Comparison of ENCODE assay signal across 8 cellular contexts in genomic region chr12:70367268-70368141, GRCh38. TPM values are rescaled to one million over a fixed set of nuclear protein-coding genes. Genes with fewer than 3 reads are reported as not detected.
A peak's percentile ranks its signal among the peaks of the same experiment; 100 is the strongest.
DNase-seq lines count a peak whose midpoint lies in the region; ATAC-seq and TF ChIP-seq lines count a peak whose summit lies in the region.

No MANE protein-coding gene starts in this region.

- no peak for TF ChIP-seq CTCF in OCI-LY7 (conservative IDR thresholded peaks at IDR 0.05; ENCODE audit: low read length)
- TF ChIP-seq CTCF in nephron progenitor cell (IDR thresholded peaks at IDR 0.05): no peak

- ATAC-seq in HG03095 (IDR thresholded peaks at IDR 0.05; ENCODE audit: unreplicated experiment) (no peak), HG02870 (IDR thresholded peaks at IDR 0.05; ENCODE audit: unreplicated experiment) (no peak), GM21529 (IDR thresholded peaks at IDR 0.05; ENCODE audit: unreplicated experiment) (no peak), GM19324 (IDR thresholded peaks at IDR 0.05; ENCODE audit: low FRiP score, unreplicated experiment) (no peak)

- no peaks in the 10 kb centered on the region for H3K9me2 ChIP-seq in OCI-LY7 (ENCODE audit: insufficient read depth, low read length)

- H3K9me3 ChIP-seq in OCI-LY7 (ENCODE audit: low read length) (no peaks in the 10 kb centered on the region), esophagus (ENCODE audit: control insufficient read depth in 2 of 2, insufficient read depth in 1 of 2, low read depth in 1 of 2, low read length in 1 of 2) (no peaks in the 10 kb centered on the region)

- peak; percentile 15 for DNase-seq in GM03348 (ENCODE audit: low spot score)
- DNase-seq in OCI-LY7 (ENCODE audit: low spot score): peak; percentile 18
- no peak for DNase-seq in nephron progenitor cell

- no peaks in the 10 kb centered on the region for H3K9me3 Mint-ChIP-seq in nephron progenitor cell

- peaks cover 0 to 3% of the 10 kb centered on the region in 2 donors for H3K27me3 ChIP-seq in esophagus (ENCODE audit: control insufficient read depth in 1 of 2, insufficient read depth in 2 of 2, low read length in 2 of 2)

- intact Hi-C loops in OCI-LY7 (cut with micrococcal nuclease; ENCODE audit: unreplicated experiment): loop anchor here (2.0 to 10.0 kb wide), 4 partner anchors 105 to 1327 kb away; no protein-coding TSS in a partner anchor

- peaks cover 10% of the 10 kb centered on the region for H3K36me3 Mint-ChIP-seq in nephron progenitor cell (ENCODE audit: low read depth)

- H3K27ac Mint-ChIP-seq in nephron progenitor cell: no peak overlapping the region

- no TSS peak for BruUV-seq in OCI-LY7 (replicated peaks; lab: Mats Ljungman, UMichigan)

- no peaks in the 10 kb centered on the region for H4K20me1 ChIP-seq in OCI-LY7 (ENCODE audit: insufficient read depth, low read length)

- peak overlapping the region; percentile 74 for H3K4me3 ChIP-seq in OCI-LY7 (ENCODE audit: low read depth, low read length, poor library complexity, severe bottlenecking)
- peak overlapping the region; percentile 58 to 77 for H3K4me3 ChIP-seq in esophagus (ENCODE audit: low read depth in 1 of 2, low read length in 2 of 2)

- WGBS in esophagus, 2 donors: 12% methylated on average over 19 of the region's 19 CpGs

- peaks cover 21% of the 10 kb centered on the region for H3K4me1 Mint-ChIP-seq in nephron progenitor cell

- peaks cover 44% of the 10 kb centered on the region for H3K27me3 Mint-ChIP-seq in nephron progenitor cell (ENCODE audit: low read depth, poor library complexity)

- peaks cover 47% of the 10 kb centered on the region for H3K4me1 ChIP-seq in OCI-LY7 (ENCODE audit: insufficient read depth, low read length, poor library complexity, severe bottlenecking)
- peaks cover 3 to 10% of the 10 kb centered on the region in 2 donors for H3K4me1 ChIP-seq in esophagus (ENCODE audit: control insufficient read depth in 2 of 2, insufficient read depth in 2 of 2, low read length in 1 of 2)

- POLR2A ChIA-PET in OCI-LY7 (lab: Charles Lee): interaction anchor here (0.7 to 1.3 kb wide), 4 partner anchors 11 to 115 kb away, joined by 3 to 5 read pairs (median 3); no protein-coding TSS in a partner anchor

- H3K36me3 ChIP-seq in OCI-LY7 (ENCODE audit: insufficient read depth, low read length) (0 out of 2 replicates have a peak, but pooled peaks cover 5% of the 10 kb centered on the region), esophagus (ENCODE audit: control insufficient read depth in 2 of 2, insufficient read depth in 2 of 2, low read length in 1 of 2) (no peaks in the 10 kb centered on the region)

- CTCF ChIA-PET in OCI-LY7 (lab: Charles Lee; ENCODE audit: unreplicated experiment): no interaction called here

- H3K27ac ChIP-seq in OCI-LY7 (ENCODE audit: low read depth, low read length, poor library complexity, severe bottlenecking): peak overlapping the region; percentile 50
- H3K27ac ChIP-seq in esophagus (ENCODE audit: low read depth in 2 of 2, low read length in 1 of 2): peak overlapping the region in 1 of 2 donors; percentile 22

- H3K4me3 Mint-ChIP-seq in nephron progenitor cell: peak overlapping the region; percentile 94

- peaks cover 20% of the 10 kb centered on the region; the same call in 1 of the 2 replicates for H3K79me2 ChIP-seq in OCI-LY7 (ENCODE audit: insufficient read depth, low read depth, low read length)

- H3K4me2 ChIP-seq in OCI-LY7 (ENCODE audit: low read length): peak overlapping the region; percentile 75

- H2AFZ ChIP-seq in OCI-LY7 (ENCODE audit: low read length): peak overlapping the region; percentile 80

RNA-seq across cellular contexts. Expression of gene KCNMB4, which starts 1.4 kb away (rescaled TPM):
- total RNA-seq in OCI-LY7 (2014; rRNA removed; shearing (Covaris generic)): 3.0 and 5.8 TPM in 2 replicates
- total RNA-seq in OCI-LY7 (2022): 7.6 and 8.7 TPM in 2 replicates
- polyA plus RNA-seq in esophagus: under 1 TPM; 0.33 to 0.51 TPM
